In genomic region chr5:173055983-173056782, GRCh38 we compare ENCODE assay signal across 8 cellular contexts. TPM values are rescaled to one million over a fixed set of nuclear protein-coding genes. Genes with fewer than 3 reads are reported as not detected.
A peak's percentile ranks its signal among the peaks of the same experiment; 100 is the strongest.
DNase-seq lines count a peak whose midpoint lies in the region; ATAC-seq and TF ChIP-seq lines count a peak whose summit lies in the region.

A gene with protein sequence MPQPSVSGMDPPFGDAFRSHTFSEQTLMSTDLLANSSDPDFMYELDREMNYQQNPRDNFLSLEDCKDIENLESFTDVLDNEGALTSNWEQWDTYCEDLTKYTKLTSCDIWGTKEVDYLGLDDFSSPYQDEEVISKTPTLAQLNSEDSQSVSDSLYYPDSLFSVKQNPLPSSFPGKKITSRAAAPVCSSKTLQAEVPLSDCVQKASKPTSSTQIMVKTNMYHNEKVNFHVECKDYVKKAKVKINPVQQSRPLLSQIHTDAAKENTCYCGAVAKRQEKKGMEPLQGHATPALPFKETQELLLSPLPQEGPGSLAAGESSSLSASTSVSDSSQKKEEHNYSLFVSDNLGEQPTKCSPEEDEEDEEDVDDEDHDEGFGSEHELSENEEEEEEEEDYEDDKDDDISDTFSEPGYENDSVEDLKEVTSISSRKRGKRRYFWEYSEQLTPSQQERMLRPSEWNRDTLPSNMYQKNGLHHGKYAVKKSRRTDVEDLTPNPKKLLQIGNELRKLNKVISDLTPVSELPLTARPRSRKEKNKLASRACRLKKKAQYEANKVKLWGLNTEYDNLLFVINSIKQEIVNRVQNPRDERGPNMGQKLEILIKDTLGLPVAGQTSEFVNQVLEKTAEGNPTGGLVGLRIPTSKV (plus strand): TSS chr5:173056352. CDS start chr5:173080776, 24,424 bp downstream.

- H3K36me3 ChIP-seq in left lung, result no peaks in the 10 kb centered on the region

- peak within 1 kb of the TSS; percentile 98 to 99 for H3K27ac ChIP-seq in left lung

- H3K4me1 ChIP-seq in left lung, result peaks cover 13 to 32% of the 10 kb centered on the region in 2 donors

- peak; percentile 99 for DNase-seq in CD1c-positive myeloid dendritic cell (ENCODE audit: extremely low spot score)
- DNase-seq in NCI-H748 treated with DMSO at 0.1 percent for 48 hours (lab: John Stamatoyannopoulos, UW), result peak; percentile 74
- peak; percentile 99 for DNase-seq in activated CD4-positive, alpha-beta T cell treated with anti-CD3 and anti-CD28 coated beads, Interleukin-2, amount 50 U/mL, for 1 hour
- peak; percentile 92 for DNase-seq in dedifferentiated amniotic fluid mesenchymal stem cell (ENCODE audit: extremely low spot score)
- DNase-seq in left lung, result peak; percentile 98
- DNase-seq in stimulated activated CD4-positive, alpha-beta T cell treated with anti-CD3 and anti-CD28 coated beads, Interleukin-2, amount 100 ng/mL, for 4 hours (ENCODE audit: low read depth), result peak; percentile 97

- ATAC-seq in GM19397 (IDR thresholded peaks at IDR 0.05; ENCODE audit: unreplicated experiment) (peak; percentile 74), HG03565 (IDR thresholded peaks at IDR 0.05; ENCODE audit: unreplicated experiment) (peak; percentile 70), left lung (peak; percentile 85)

- H3K9me3 ChIP-seq in left lung, result no peaks in the 10 kb centered on the region

- H3K4me3 ChIP-seq in left lung, result peak within 1 kb of the TSS; percentile 100

- intact Hi-C loops in left lung (cut with DNase I), result no loop called here

- no peak for TF ChIP-seq CTCF in left lung (IDR thresholded peaks at IDR 0.05)

- H3K27me3 ChIP-seq in left lung, result peaks cover 0 to 2% of the 10 kb centered on the region in 2 donors

RNA-seq across cellular contexts. Expression of the gene that starts here (rescaled TPM):
- total RNA-seq in left lung, result 10 to 100 TPM; 21.9 to 34.4 TPM

Comparison
In these comparisons a context has a peak if more than half of its experiments do, and no peak if none do; other contexts are left out.
1. Peak in every context shown above with its lines: DNase-seq, ATAC-seq, H3K4me3 ChIP-seq and H3K27ac ChIP-seq.